ENCODE assay signal across 8 cellular contexts in the genomic region with DNA sequence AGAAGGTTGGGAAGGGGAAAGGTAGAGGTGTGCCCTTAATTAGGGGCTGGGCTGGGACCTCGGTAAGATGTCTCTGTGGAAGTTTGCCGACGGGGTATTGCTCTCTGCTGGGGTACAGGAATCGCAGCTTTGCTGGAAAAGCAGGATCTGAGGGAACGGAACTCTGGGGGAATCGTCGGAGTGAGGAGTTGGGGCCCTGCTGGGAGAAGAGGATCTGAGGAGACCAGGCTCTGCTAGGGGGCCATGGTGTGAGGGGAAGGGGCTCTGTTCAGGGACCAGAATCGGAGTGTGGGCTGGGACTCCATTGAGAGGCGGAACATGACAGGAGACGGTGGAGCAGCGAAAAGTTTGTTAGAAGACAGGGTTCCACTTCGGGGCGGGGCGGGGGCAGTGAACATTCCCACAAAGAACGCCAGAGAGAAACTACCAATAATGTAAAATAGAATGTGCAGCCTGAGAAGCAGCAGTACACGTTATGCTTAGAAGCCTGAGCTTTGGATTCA. TPM values are rescaled to one million over a fixed set of nuclear protein-coding genes. Genes with fewer than 3 reads are reported as not detected.
DNase-seq lines count a peak whose midpoint lies in the region; TF ChIP-seq lines count a peak whose summit lies in the region.

No MANE protein-coding gene starts in this region.

- TF ChIP-seq CTCF in AG09309 (IDR thresholded peaks at IDR 0.05; ENCODE audit: control insufficient read depth, insufficient read depth, low read depth, low read length, missing control alignments) (no peak), tibial artery (IDR thresholded peaks at IDR 0.05) (no peak)

- H3K9me3 ChIP-seq in HAP-1: no peaks in the 10 kb centered on the region
- H3K9me3 ChIP-seq in endocrine pancreas (ENCODE audit: control insufficient read depth, low read length): no peaks in the 10 kb centered on the region
- no peaks in the 10 kb centered on the region for H3K9me3 ChIP-seq in tibial artery

- H3K27ac Mint-ChIP-seq in activated CD4-positive, alpha-beta T cell treated with anti-CD3 and anti-CD28 coated beads, Interleukin-2, amount 10 ng/mL, durations not matched to agents 24 days and 14 days: peak overlapping the region; percentile 92

- in situ Hi-C loops in HAP-1 (cut with MboI; ENCODE audit: low sequenced_read_pairs): no loop called here

- no peaks in the 10 kb centered on the region for H3K27me3 Mint-ChIP-seq in activated CD4-positive, alpha-beta T cell treated with anti-CD3 and anti-CD28 coated beads, Interleukin-2, amount 10 ng/mL, durations not matched to agents 24 days and 14 days

- H3K27me3 ChIP-seq in HAP-1 (ENCODE audit: low read depth): no peaks in the 10 kb centered on the region
- no peaks in the 10 kb centered on the region for H3K27me3 ChIP-seq in endocrine pancreas (ENCODE audit: control insufficient read depth, insufficient read depth, low read length)
- no peaks in the 10 kb centered on the region for H3K27me3 ChIP-seq in tibial artery

- peak overlapping the region; percentile 99 to 100 for H3K27ac ChIP-seq in tibial artery

- H3K36me3 ChIP-seq in HAP-1 (replicated peaks) (peaks cover 5% of the 10 kb centered on the region), endocrine pancreas (ENCODE audit: control insufficient read depth, insufficient read depth, low read length) (no peaks in the 10 kb centered on the region), tibial artery (no peaks in the 10 kb centered on the region)

- H3K4me3 ChIP-seq in AG09309 (ENCODE audit: control insufficient read depth, low read depth, low read length): peak overlapping the region; percentile 66
- peak overlapping the region; percentile 99 for H3K4me3 ChIP-seq in HAP-1
- H3K4me3 ChIP-seq in endocrine pancreas (ENCODE audit: control insufficient read depth, insufficient read depth, low read length): peak overlapping the region; percentile 80
- peak overlapping the region; percentile 90 to 95 for H3K4me3 ChIP-seq in tibial artery

- no peaks in the 10 kb centered on the region for H3K9me3 Mint-ChIP-seq in activated CD4-positive, alpha-beta T cell treated with anti-CD3 and anti-CD28 coated beads, Interleukin-2, amount 10 ng/mL, durations not matched to agents 24 days and 14 days

- H3K4me1 ChIP-seq in HAP-1: peaks cover 9% of the 10 kb centered on the region
- H3K4me1 ChIP-seq in endocrine pancreas (ENCODE audit: control insufficient read depth, insufficient read depth, low read length): peaks cover 15% of the 10 kb centered on the region
- H3K4me1 ChIP-seq in tibial artery: peaks cover 0 to 58% (median 40%) of the 10 kb centered on the region in 4 donors

- peak overlapping the region; percentile 98 for H3K4me3 Mint-ChIP-seq in activated CD4-positive, alpha-beta T cell treated with anti-CD3 and anti-CD28 coated beads, Interleukin-2, amount 10 ng/mL, durations not matched to agents 24 days and 14 days

- H3K4me1 Mint-ChIP-seq in activated CD4-positive, alpha-beta T cell treated with anti-CD3 and anti-CD28 coated beads, Interleukin-2, amount 10 ng/mL, durations not matched to agents 24 days and 14 days: peaks cover 25% of the 10 kb centered on the region

- peaks cover 2% of the 10 kb centered on the region for H3K36me3 Mint-ChIP-seq in activated CD4-positive, alpha-beta T cell treated with anti-CD3 and anti-CD28 coated beads, Interleukin-2, amount 10 ng/mL, durations not matched to agents 24 days and 14 days (ENCODE audit: low read depth)

- intact Hi-C loops in activated CD4-positive, alpha-beta T cell treated with anti-CD3 and anti-CD28 coated beads, Interleukin-2, amount 10 ng/mL, durations not matched to agents 24 days and 14 days (cut with micrococcal nuclease): loop anchor here (2.0 kb wide), 2 partner anchors 367 to 753 kb away; a partner anchor contains a TSS
- intact Hi-C loops in tibial artery (cut with DNase I; ENCODE audit: low total_unique reads): no loop called here

- peak overlapping the region; percentile 86 for H3K9ac ChIP-seq in endocrine pancreas (ENCODE audit: control insufficient read depth, insufficient read depth, low read length)

- DNase-seq in AG09309 (ENCODE audit: low read depth) (no peak), HAP-1 (ENCODE audit: low spot score in 2 of 2) (peak; percentile 24 to 56), midbrain (lab: John Stamatoyannopoulos, UW) (peak; percentile 26), tibial artery (peak; percentile 39 to 69), NCI-H2196 (lab: John Stamatoyannopoulos, UW; ENCODE audit: unreplicated experiment) (no peak), SKM-1 (lab: John Stamatoyannopoulos, UW; ENCODE audit: unreplicated experiment) (no peak)
- peak; percentile 73 for DNase-seq in activated CD4-positive, alpha-beta T cell treated with anti-CD3 and anti-CD28 coated beads, Interleukin-2, amount 10 ng/mL, durations not matched to agents 24 days and 14 days

RNA-seq across cellular contexts. Expression of a gene that starts 0.5 kb away (rescaled TPM):
- total RNA-seq in activated CD4-positive, alpha-beta T cell treated with anti-CD3 and anti-CD28 coated beads, Interleukin-2, amount 10 ng/mL, durations not matched to agents 24 days and 14 days: 1.3 and 1.4 TPM in 2 replicates

RNA-seq across cellular contexts. Expression of a gene that starts 0.9 kb away (rescaled TPM):
- 45.3 and 47.6 TPM in 2 replicates for total RNA-seq in activated CD4-positive, alpha-beta T cell treated with anti-CD3 and anti-CD28 coated beads, Interleukin-2, amount 10 ng/mL, durations not matched to agents 24 days and 14 days

Comparison
In these comparisons a context has a peak if more than half of its experiments do, and no peak if none do; other contexts are left out.
1. DNase-seq: peak in HAP-1 (2 of 2), activated CD4-positive, alpha-beta T cell treated with anti-CD3 and anti-CD28 coated beads, Interleukin-2, amount 10 ng/mL, durations not matched to agents 24 days and 14 days (single experiment), midbrain (single experiment) and tibial artery (2 of 2); none in AG09309 (single experiment), NCI-H2196 (single experiment) and SKM-1 (single experiment).
2. Peak in every context shown above with its lines, with median percentiles within 50 percentile points of each other: H3K4me3 ChIP-seq.